Comparison of ENCODE assay signal across 24 cellular contexts in genomic region chr10:112991888-112992491, GRCh38. TPM values are rescaled to one million over a fixed set of nuclear protein-coding genes. Genes with fewer than 3 reads are reported as not detected.
A peak's percentile ranks its signal among the peaks of the same experiment; 100 is the strongest.
DNase-seq lines count a peak whose midpoint lies in the region; ATAC-seq and TF ChIP-seq lines count a peak whose summit lies in the region.
"Had no signal": no experiment of that assay in that cellular context is flagged by ENCODE, and none has a peak within 500 bp of the region (broad histone marks: within the 10 kb centered on the region; RNA-seq: fewer than 3 reads in every experiment).

No MANE protein-coding gene starts in this region.

- DNase-seq in RPMI7951 (ENCODE audit: low read depth) (peak; percentile 26), caudate nucleus (lab: John Stamatoyannopoulos, UW) (peak in 31 of 61 donors; percentile 5 to 59 (median 36)), medulla oblongata (ENCODE audit: extremely low spot score) (peak; percentile 79), suprapubic skin (ENCODE audit: low spot score in 2 of 2) (no peak), NCI-H774 (lab: John Stamatoyannopoulos, UW) (no peak), NAMALWA (ENCODE audit: low spot score) (no peak)
- no peak for DNase-seq in CD8-positive, alpha-beta memory T cell
- DNase-seq: activated CD4-positive, alpha-beta T cell treated with anti-CD3 and anti-CD28 coated beads, Interleukin-2, amount 10 ng/mL, durations not matched to agents 24 days and 14 days; activated CD8-positive, alpha-beta memory T cell treated with anti-CD3 and anti-CD28 coated beads, Interleukin-2, amount 10 ng/mL, durations not matched to agents 7 days and 5 days; activated naive CD8-positive, alpha-beta T cell treated with anti-CD3 and anti-CD28 coated beads for 36 hours; Caco-2; HFFc6; KBM-7; kidney; mesenchymal stem cell; NCI-H2227 treated with DMSO at 0.1 percent for 48 hours; NCI-H748 treated with DMSO at 0.1 percent for 48 hours; OCI-M1; SIG-M5; stimulated activated CD4-positive, alpha-beta T cell treated with anti-CD3 and anti-CD28 coated beads, Interleukin-4, amount 100 ng/mL, for 24 hours had no signal

- no peak overlapping the region for H3K4me3 Mint-ChIP-seq in CD8-positive, alpha-beta memory T cell
- H3K4me3 Mint-ChIP-seq: activated CD4-positive, alpha-beta T cell treated with anti-CD3 and anti-CD28 coated beads, Interleukin-2, amount 10 ng/mL, durations not matched to agents 24 days and 14 days; activated CD8-positive, alpha-beta memory T cell treated with anti-CD3 and anti-CD28 coated beads, Interleukin-2, amount 10 ng/mL, durations not matched to agents 7 days and 5 days; activated naive CD8-positive, alpha-beta T cell treated with anti-CD3 and anti-CD28 coated beads for 36 hours; B cell; HFFc6; nephron had no signal

- CTCF ChIA-PET in CD8-positive, alpha-beta memory T cell (lab: Charles Lee), result no interaction called here

- H3K4me1 Mint-ChIP-seq in CD8-positive, alpha-beta memory T cell, result peaks cover 0 to 4% (median 0%) of the 10 kb centered on the region in 3 donors
- H3K4me1 Mint-ChIP-seq: activated CD4-positive, alpha-beta T cell treated with anti-CD3 and anti-CD28 coated beads, Interleukin-2, amount 10 ng/mL, durations not matched to agents 24 days and 14 days; activated CD8-positive, alpha-beta memory T cell treated with anti-CD3 and anti-CD28 coated beads, Interleukin-2, amount 10 ng/mL, durations not matched to agents 7 days and 5 days; B cell had no signal

- TF ChIP-seq EP300 in suprapubic skin (IDR thresholded peaks at IDR 0.05), result no peak

- no peaks in the 10 kb centered on the region for H3K9me3 Mint-ChIP-seq in CD8-positive, alpha-beta memory T cell
- H3K9me3 Mint-ChIP-seq: activated CD4-positive, alpha-beta T cell treated with anti-CD3 and anti-CD28 coated beads, Interleukin-2, amount 10 ng/mL, durations not matched to agents 24 days and 14 days; activated naive CD8-positive, alpha-beta T cell treated with anti-CD3 and anti-CD28 coated beads for 36 hours; HFFc6 had no signal

- H3K36me3 Mint-ChIP-seq in CD8-positive, alpha-beta memory T cell, result peaks cover 0 to 5% (median 4%) of the 10 kb centered on the region in 3 donors
- H3K36me3 Mint-ChIP-seq: activated CD8-positive, alpha-beta memory T cell treated with anti-CD3 and anti-CD28 coated beads, Interleukin-2, amount 10 ng/mL, durations not matched to agents 7 days and 5 days had no signal

- no peak overlapping the region for H3K27ac Mint-ChIP-seq in CD8-positive, alpha-beta memory T cell
- H3K27ac Mint-ChIP-seq: activated CD4-positive, alpha-beta T cell treated with anti-CD3 and anti-CD28 coated beads, Interleukin-2, amount 10 ng/mL, durations not matched to agents 24 days and 14 days; activated CD8-positive, alpha-beta memory T cell treated with anti-CD3 and anti-CD28 coated beads, Interleukin-2, amount 10 ng/mL, durations not matched to agents 7 days and 5 days; activated naive CD8-positive, alpha-beta T cell treated with anti-CD3 and anti-CD28 coated beads for 36 hours; B cell; HFFc6; nephron had no signal

- no peak overlapping the region for H3K4me3 ChIP-seq in suprapubic skin
- no peak overlapping the region for H3K4me3 ChIP-seq in CD8-positive, alpha-beta memory T cell (ENCODE audit: low read length)

- 61% methylated on average over 9 of the region's 19 CpGs for WGBS in suprapubic skin

- no peaks in the 10 kb centered on the region for H3K36me3 ChIP-seq in suprapubic skin
- no peaks in the 10 kb centered on the region for H3K36me3 ChIP-seq in CD8-positive, alpha-beta memory T cell (ENCODE audit: insufficient read depth, low read length)

- peaks cover 0 to 5% of the 10 kb centered on the region in 2 donors for H3K27me3 Mint-ChIP-seq in CD8-positive, alpha-beta memory T cell
- H3K27me3 Mint-ChIP-seq: progenitor cell of endocrine pancreas had no signal

- peaks cover 34% of the 10 kb centered on the region for H3K4me1 ChIP-seq in suprapubic skin
- no peaks in the 10 kb centered on the region for H3K4me1 ChIP-seq in CD8-positive, alpha-beta memory T cell (ENCODE audit: insufficient read depth, low read length)
- H3K4me1 ChIP-seq: Caco-2 had no signal

- H3K27me3 ChIP-seq in suprapubic skin, result no peaks in the 10 kb centered on the region
- no peaks in the 10 kb centered on the region for H3K27me3 ChIP-seq in CD8-positive, alpha-beta memory T cell (ENCODE audit: insufficient read depth, low read length, poor library complexity, severe bottlenecking)

- H3K9me3 ChIP-seq in suprapubic skin, result no peaks in the 10 kb centered on the region
- no peaks in the 10 kb centered on the region for H3K9me3 ChIP-seq in CD8-positive, alpha-beta memory T cell (ENCODE audit: low read length)
- H3K9me3 ChIP-seq: Caco-2 had no signal

- no peak for TF ChIP-seq CTCF in suprapubic skin (IDR thresholded peaks at IDR 0.05)

- TF ChIP-seq POLR2A in suprapubic skin (IDR thresholded peaks at IDR 0.05), result no peak

- POLR2A ChIA-PET in CD8-positive, alpha-beta memory T cell (lab: Charles Lee), result no interaction called here

- peak overlapping the region; percentile 67 for H3K27ac ChIP-seq in caudate nucleus (ENCODE audit: low read depth, low read length)
- peak overlapping the region; percentile 27 for H3K27ac ChIP-seq in suprapubic skin
- no peak overlapping the region for H3K27ac ChIP-seq in CD8-positive, alpha-beta memory T cell (ENCODE audit: low read depth, low read length)

- ATAC-seq in HG03280 (IDR thresholded peaks at IDR 0.05; ENCODE audit: unreplicated experiment), result no peak
- ATAC-seq: activated CD8-positive, alpha-beta memory T cell treated with anti-CD3 and anti-CD28 coated beads, Interleukin-2, amount 10 ng/mL, durations not matched to agents 7 days and 5 days had no signal

RNA-seq across cellular contexts. Expression of gene TCF7L2, which starts 41.9 kb away (rescaled TPM):
- 0.96 and 2.1 TPM in 2 replicates for total RNA-seq in RPMI7951 (2014; rRNA removed; shearing (Covaris generic))
- total RNA-seq in suprapubic skin, result 10 to 100 TPM in 3 of 4 donors, 1 to 10 TPM in 1; 9.9 to 23.3 (median 15.2) TPM
- total RNA-seq in CD8-positive, alpha-beta memory T cell, result under 1 TPM; 0.81 to 0.89 TPM
- 1.8 TPM for polyA plus RNA-seq in CD8-positive, alpha-beta memory T cell

Comparison
In these comparisons a context has a peak if more than half of its experiments do, and no peak if none do; other contexts are left out.
1. DNase-seq: peak in RPMI7951 (single experiment), caudate nucleus (31 of 61) and medulla oblongata (single experiment); none in suprapubic skin (0 of 2), CD8-positive, alpha-beta memory T cell (0 of 5), NCI-H774 (single experiment) and NAMALWA (single experiment).